20 cellular contexts compared by ENCODE assay signal in the genomic region with DNA sequence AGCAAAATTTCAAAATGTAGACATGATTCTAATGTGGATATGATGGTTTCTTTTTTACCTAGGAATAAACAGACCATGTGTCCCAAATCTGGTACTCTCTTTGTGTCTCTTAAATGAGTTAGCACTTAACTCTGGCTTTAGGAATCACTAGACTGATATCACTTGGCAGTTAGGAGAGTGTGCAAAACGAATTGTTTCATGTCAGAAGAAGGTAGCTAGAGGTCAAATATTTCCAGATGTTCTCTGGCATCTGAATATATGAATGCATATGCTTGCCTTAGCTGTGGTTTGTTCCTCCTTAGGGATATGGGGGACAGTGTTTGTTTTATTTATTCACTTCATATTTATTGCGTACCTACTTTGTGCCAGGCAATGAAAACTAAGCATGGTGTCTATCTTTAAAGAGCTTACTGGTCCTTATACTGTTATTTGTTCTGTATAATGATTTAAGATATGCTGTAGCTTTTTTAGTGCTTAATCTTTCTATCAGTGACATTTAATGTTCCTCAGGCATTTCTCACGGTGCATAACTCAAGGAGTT.
A peak's percentile ranks its signal among the peaks of the same experiment; 100 is the strongest.
DNase-seq lines count a peak whose midpoint lies in the region; ATAC-seq and TF ChIP-seq lines count a peak whose summit lies in the region.
"Had no signal": no experiment of that assay in that cellular context is flagged by ENCODE, and none has a peak within 500 bp of the region (broad histone marks: within the 10 kb centered on the region; RNA-seq: fewer than 3 reads in every experiment).

No MANE protein-coding gene starts in this region.

- no peak for TF ChIP-seq RAD21 in SK-N-SH (IDR thresholded peaks at IDR 0.05; ENCODE audit: low read length)

- H3K27me3 ChIP-seq in SK-N-SH (ENCODE audit: insufficient read depth): no peaks in the 10 kb centered on the region
- H3K27me3 ChIP-seq: ascending aorta, upper lobe of left lung had no signal

- no peak overlapping the region for H3K4me3 ChIP-seq in SK-N-SH (ENCODE audit: low read depth in 2 of 2, low read length in 1 of 2)
- H3K4me3 ChIP-seq: ascending aorta, coronary artery, SK-N-MC, upper lobe of left lung had no signal

- no peaks in the 10 kb centered on the region for H3K9me3 ChIP-seq in SK-N-SH
- H3K9me3 ChIP-seq: ascending aorta, upper lobe of left lung had no signal

- H3K4me1 Mint-ChIP-seq in activated naive CD4-positive, alpha-beta T cell treated with anti-CD3 and anti-CD28 coated beads, Interleukin-2, amount 10 ng/mL, durations not matched to agents 7 days and 5 days: peaks cover 82% of the 10 kb centered on the region
- H3K4me1 Mint-ChIP-seq in stimulated activated memory B cell treated with anti-CD40 and anti-IgM and Interleukin-4, amounts not matched to agents 10 μg/mL and 1 μg/mL and 100 μg/mL, for 72 hours: peaks cover 40% of the 10 kb centered on the region

- H3K4me2 ChIP-seq in SK-N-SH: no peak overlapping the region

- no peak for ATAC-seq in stimulated activated memory B cell treated with anti-CD40 and anti-IgM and Interleukin-4, amounts not matched to agents 10 μg/mL and 1 μg/mL and 100 μg/mL, for 72 hours

- H3K27ac ChIP-seq in SK-N-SH (ENCODE audit: low read depth in 2 of 2, low read length in 1 of 2) (peak overlapping the region in 1 of 2 experiments; percentile 87; a peak in 2 of 4 replicates), caudate nucleus (ENCODE audit: low read depth, low read length) (no peak overlapping the region)
- H3K27ac ChIP-seq: ascending aorta, coronary artery, epithelial cell of prostate, SK-N-MC, upper lobe of left lung had no signal

- H3K27ac Mint-ChIP-seq in activated naive CD4-positive, alpha-beta T cell treated with anti-CD3 and anti-CD28 coated beads, Interleukin-2, amount 10 ng/mL, durations not matched to agents 7 days and 5 days: peak overlapping the region; percentile 95
- peak overlapping the region; percentile 74 for H3K27ac Mint-ChIP-seq in stimulated activated memory B cell treated with anti-CD40 and anti-IgM and Interleukin-4, amounts not matched to agents 10 μg/mL and 1 μg/mL and 100 μg/mL, for 72 hours
- H3K27ac Mint-ChIP-seq: HFFc6 had no signal

- no peak overlapping the region for H3K4me3 Mint-ChIP-seq in activated naive CD4-positive, alpha-beta T cell treated with anti-CD3 and anti-CD28 coated beads, Interleukin-2, amount 10 ng/mL, durations not matched to agents 7 days and 5 days
- H3K4me3 Mint-ChIP-seq in stimulated activated memory B cell treated with anti-CD40 and anti-IgM and Interleukin-4, amounts not matched to agents 10 μg/mL and 1 μg/mL and 100 μg/mL, for 72 hours: no peak overlapping the region
- H3K4me3 Mint-ChIP-seq: HFFc6 had no signal

- no peak overlapping the region for H2AFZ ChIP-seq in SK-N-SH (ENCODE audit: low read depth)

- H3K9me2 ChIP-seq in SK-N-SH: no peaks in the 10 kb centered on the region

- H4K20me1 ChIP-seq in SK-N-SH (ENCODE audit: insufficient read depth): no peaks in the 10 kb centered on the region

- H3K9me3 Mint-ChIP-seq in activated naive CD4-positive, alpha-beta T cell treated with anti-CD3 and anti-CD28 coated beads, Interleukin-2, amount 10 ng/mL, durations not matched to agents 7 days and 5 days: peaks cover 1% of the 10 kb centered on the region
- H3K9me3 Mint-ChIP-seq in stimulated activated memory B cell treated with anti-CD40 and anti-IgM and Interleukin-4, amounts not matched to agents 10 μg/mL and 1 μg/mL and 100 μg/mL, for 72 hours: no peaks in the 10 kb centered on the region
- H3K9me3 Mint-ChIP-seq: HFFc6 had no signal

- CTCF ChIA-PET in activated naive CD4-positive, alpha-beta T cell treated with anti-CD3 and anti-CD28 coated beads, Interleukin-2, amount 10 ng/mL, durations not matched to agents 7 days and 5 days (lab: Charles Lee): interaction anchor here (1.0 to 2.2 kb wide), 3 partner anchors 21 to 64 kb away, joined by 3 to 4 read pairs (median 4); no protein-coding TSS in a partner anchor
- CTCF ChIA-PET in SK-N-SH (lab: Yijun Ruan, JAX): interaction anchor here (0.8 to 4.9 kb wide), 5 partner anchors 23 to 65 kb away, joined by 3 to 41 read pairs (median 3); no protein-coding TSS in a partner anchor

- WGBS in SK-N-SH (ENCODE audit: low lambda C conversion rate): 61% methylated on average over 3 of the region's 3 CpGs

- no peaks in the 10 kb centered on the region for H3K79me2 ChIP-seq in SK-N-SH (ENCODE audit: insufficient read depth)

- H3K36me3 ChIP-seq in SK-N-SH (replicated peaks in 1 of 2; ENCODE audit: control insufficient read depth in 1 of 2, insufficient read depth in 2 of 2, low read length in 1 of 2): no peaks in the 10 kb centered on the region
- H3K36me3 ChIP-seq: ascending aorta, upper lobe of left lung had no signal

- peaks cover 80% of the 10 kb centered on the region for H3K36me3 Mint-ChIP-seq in activated naive CD4-positive, alpha-beta T cell treated with anti-CD3 and anti-CD28 coated beads, Interleukin-2, amount 10 ng/mL, durations not matched to agents 7 days and 5 days
- H3K36me3 Mint-ChIP-seq in stimulated activated memory B cell treated with anti-CD40 and anti-IgM and Interleukin-4, amounts not matched to agents 10 μg/mL and 1 μg/mL and 100 μg/mL, for 72 hours: peaks cover 21% of the 10 kb centered on the region

- peak in 1 of 2 experiments; percentile 83; a peak in 2 of 4 replicates for TF ChIP-seq EP300 in SK-N-SH (IDR thresholded peaks at IDR 0.05; ENCODE audit: borderline replicate concordance in 1 of 2, low read depth in 1 of 2, low read length in 1 of 2)

- no peak for DNase-seq in activated naive CD4-positive, alpha-beta T cell treated with anti-CD3 and anti-CD28 coated beads, Interleukin-2, amount 10 ng/mL, durations not matched to agents 7 days and 5 days
- no peak for DNase-seq in activated naive CD4-positive, alpha-beta T cell (lab: John Stamatoyannopoulos, UW)
- DNase-seq in SK-N-SH (peak; percentile 36), dermis blood vessel endothelial cell (peak; percentile 44), ureter (ENCODE audit: low spot score) (no peak), SKM-1 (lab: John Stamatoyannopoulos, UW; ENCODE audit: unreplicated experiment) (no peak), caudate nucleus (lab: John Stamatoyannopoulos, UW) (no peak)
- DNase-seq: DMS 273 treated with DMSO at 0.1 percent for 48 hours; HFFc6; midbrain; MM.1S; NCI-H1930; NCI-H524; stimulated activated CD4-positive, alpha-beta T cell treated with anti-CD3 and anti-CD28 coated beads, Interleukin-4, amount 100 ng/mL, for 24 hours; upper lobe of left lung had no signal

- peaks cover 0 to 29% of the 10 kb centered on the region in 2 experiments; a peak in 3 of 4 replicates for H3K4me1 ChIP-seq in SK-N-SH (ENCODE audit: control insufficient read depth in 1 of 2, insufficient read depth in 2 of 2, low read depth in 1 of 2, low read length in 1 of 2)

- TF ChIP-seq CTCF in SK-N-SH (IDR thresholded peaks at IDR 0.05): no peak

- H3F3A ChIP-seq in SK-N-SH (replicated peaks; ENCODE audit: insufficient read depth): no peaks in the 10 kb centered on the region

- H3K9ac ChIP-seq in SK-N-SH: no peak overlapping the region

- H3K27me3 Mint-ChIP-seq in activated naive CD4-positive, alpha-beta T cell treated with anti-CD3 and anti-CD28 coated beads, Interleukin-2, amount 10 ng/mL, durations not matched to agents 7 days and 5 days: no peaks in the 10 kb centered on the region
- H3K27me3 Mint-ChIP-seq in stimulated activated memory B cell treated with anti-CD40 and anti-IgM and Interleukin-4, amounts not matched to agents 10 μg/mL and 1 μg/mL and 100 μg/mL, for 72 hours: no peaks in the 10 kb centered on the region

- POLR2A ChIA-PET in SK-N-SH (lab: Yijun Ruan, JAX): interaction anchor here (1.6 kb wide), 1 partner anchor 65 kb away, joined by 5 read pairs; no protein-coding TSS in a partner anchor

TF ChIP-seq in SK-N-SH, 30 proteins besides CTCF, POLR2A, EP300 and RAD21 (continues in another document):
- no peak for TF ChIP-seq EZH2phosphoT487 (IDR thresholded peaks at IDR 0.05; ENCODE audit: borderline replicate concordance, low read depth)
- no peak for TF ChIP-seq NFIC (IDR thresholded peaks at IDR 0.05; ENCODE audit: borderline replicate concordance)
- no peak for TF ChIP-seq NRF1 (IDR thresholded peaks at IDR 0.05; ENCODE audit: low read depth, low read length)
- TF ChIP-seq, protein P1, sequence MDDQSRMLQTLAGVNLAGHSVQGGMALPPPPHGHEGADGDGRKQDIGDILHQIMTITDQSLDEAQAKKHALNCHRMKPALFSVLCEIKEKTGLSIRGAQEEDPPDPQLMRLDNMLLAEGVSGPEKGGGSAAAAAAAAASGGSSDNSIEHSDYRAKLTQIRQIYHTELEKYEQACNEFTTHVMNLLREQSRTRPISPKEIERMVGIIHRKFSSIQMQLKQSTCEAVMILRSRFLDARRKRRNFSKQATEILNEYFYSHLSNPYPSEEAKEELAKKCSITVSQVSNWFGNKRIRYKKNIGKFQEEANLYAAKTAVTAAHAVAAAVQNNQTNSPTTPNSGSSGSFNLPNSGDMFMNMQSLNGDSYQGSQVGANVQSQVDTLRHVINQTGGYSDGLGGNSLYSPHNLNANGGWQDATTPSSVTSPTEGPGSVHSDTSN (IDR thresholded peaks at IDR 0.05): no peak
- TF ChIP-seq, protein P2, sequence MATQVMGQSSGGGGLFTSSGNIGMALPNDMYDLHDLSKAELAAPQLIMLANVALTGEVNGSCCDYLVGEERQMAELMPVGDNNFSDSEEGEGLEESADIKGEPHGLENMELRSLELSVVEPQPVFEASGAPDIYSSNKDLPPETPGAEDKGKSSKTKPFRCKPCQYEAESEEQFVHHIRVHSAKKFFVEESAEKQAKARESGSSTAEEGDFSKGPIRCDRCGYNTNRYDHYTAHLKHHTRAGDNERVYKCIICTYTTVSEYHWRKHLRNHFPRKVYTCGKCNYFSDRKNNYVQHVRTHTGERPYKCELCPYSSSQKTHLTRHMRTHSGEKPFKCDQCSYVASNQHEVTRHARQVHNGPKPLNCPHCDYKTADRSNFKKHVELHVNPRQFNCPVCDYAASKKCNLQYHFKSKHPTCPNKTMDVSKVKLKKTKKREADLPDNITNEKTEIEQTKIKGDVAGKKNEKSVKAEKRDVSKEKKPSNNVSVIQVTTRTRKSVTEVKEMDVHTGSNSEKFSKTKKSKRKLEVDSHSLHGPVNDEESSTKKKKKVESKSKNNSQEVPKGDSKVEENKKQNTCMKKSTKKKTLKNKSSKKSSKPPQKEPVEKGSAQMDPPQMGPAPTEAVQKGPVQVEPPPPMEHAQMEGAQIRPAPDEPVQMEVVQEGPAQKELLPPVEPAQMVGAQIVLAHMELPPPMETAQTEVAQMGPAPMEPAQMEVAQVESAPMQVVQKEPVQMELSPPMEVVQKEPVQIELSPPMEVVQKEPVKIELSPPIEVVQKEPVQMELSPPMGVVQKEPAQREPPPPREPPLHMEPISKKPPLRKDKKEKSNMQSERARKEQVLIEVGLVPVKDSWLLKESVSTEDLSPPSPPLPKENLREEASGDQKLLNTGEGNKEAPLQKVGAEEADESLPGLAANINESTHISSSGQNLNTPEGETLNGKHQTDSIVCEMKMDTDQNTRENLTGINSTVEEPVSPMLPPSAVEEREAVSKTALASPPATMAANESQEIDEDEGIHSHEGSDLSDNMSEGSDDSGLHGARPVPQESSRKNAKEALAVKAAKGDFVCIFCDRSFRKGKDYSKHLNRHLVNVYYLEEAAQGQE (IDR thresholded peaks at IDR 0.05; ENCODE audit: low read depth, low read length): no peak

Comparison
In these comparisons a context has a peak if more than half of its experiments do, and no peak if none do; other contexts are left out.
1. DNase-seq: peak in SK-N-SH (single experiment) and dermis blood vessel endothelial cell (single experiment); none in activated naive CD4-positive, alpha-beta T cell treated with anti-CD3 and anti-CD28 coated beads, Interleukin-2, amount 10 ng/mL, durations not matched to agents 7 days and 5 days (single experiment), activated naive CD4-positive, alpha-beta T cell (0 of 4), ureter (single experiment), SKM-1 (single experiment) and caudate nucleus (0 of 61).